ENCODE assay signal across 10 cellular contexts in the genomic region with DNA sequence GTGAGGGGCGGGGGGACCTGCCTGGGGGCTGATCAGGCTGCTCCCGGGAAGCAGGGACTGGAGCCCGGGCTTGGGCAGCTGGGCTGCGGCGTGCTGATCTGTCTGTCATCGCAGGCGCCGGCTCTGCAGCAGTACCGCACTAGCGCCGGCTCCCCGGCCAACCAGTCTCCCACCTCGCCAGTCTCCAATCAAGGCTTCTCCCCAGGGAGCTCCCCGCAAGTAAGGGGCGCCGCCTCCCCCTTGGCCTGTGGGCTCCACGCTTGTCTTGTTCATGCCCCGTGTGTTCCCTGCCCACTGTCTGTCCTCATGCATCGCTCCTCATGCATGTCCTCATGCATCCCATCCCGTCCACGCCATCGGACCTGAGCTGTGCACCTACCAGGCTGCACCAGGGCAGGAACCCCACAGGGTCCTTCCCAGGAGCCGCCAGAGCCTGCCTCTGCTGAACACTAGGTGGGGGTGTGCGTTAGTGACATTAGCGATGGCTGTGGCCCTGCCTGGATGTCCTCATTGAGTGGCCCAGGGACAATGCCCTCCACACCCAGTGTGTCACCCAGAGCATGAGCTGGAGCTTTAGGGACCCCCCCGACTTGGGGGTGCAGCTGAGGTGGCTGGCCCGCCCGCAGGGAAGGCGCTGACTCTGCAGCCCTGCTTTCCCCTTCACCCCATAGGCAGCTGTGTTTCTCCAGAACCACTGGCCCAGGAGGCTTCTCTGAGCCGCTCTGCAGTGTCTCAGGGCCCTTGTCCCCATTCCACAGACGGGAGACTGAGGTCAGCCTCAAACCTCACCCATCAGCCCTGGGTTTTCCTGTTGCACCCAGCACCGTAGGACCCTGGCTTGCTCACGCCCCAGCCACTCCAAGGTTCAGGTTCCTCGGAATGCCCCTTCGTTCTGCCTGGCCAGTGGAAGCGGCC. TPM values are rescaled to one million over a fixed set of nuclear protein-coding genes. Genes with fewer than 3 reads are reported as not detected.
DNase-seq lines count a peak whose midpoint lies in the region; ATAC-seq and TF ChIP-seq lines count a peak whose summit lies in the region.
"Had no signal": no experiment of that assay in that cellular context is flagged by ENCODE, and none has a peak within 500 bp of the region (broad histone marks: within the 10 kb centered on the region; RNA-seq: fewer than 3 reads in every experiment).

No MANE protein-coding gene starts in this region.

- H3K27ac ChIP-seq in AG04450 (ENCODE audit: low read depth, low read length) = no peak overlapping the region

- POLR2A ChIA-PET in AG04450 (lab: Yijun Ruan, JAX) = no interaction called here

- H3K36me3 Mint-ChIP-seq in CD14-positive monocyte = peaks cover 8 to 14% of the 10 kb centered on the region in 2 donors
- H3K36me3 Mint-ChIP-seq: stimulated activated effector memory CD8-positive, alpha-beta T cell treated with anti-CD3 and anti-CD28 coated beads, Interleukin-12 subunit alpha, Interleukin-12 subunit beta, amount 100 ng/mL, for 72 hours had no signal

- H3K9me3 ChIP-seq in AG04450 (ENCODE audit: control insufficient read depth, insufficient read depth, low read length) = no peaks in the 10 kb centered on the region; the same call in 1 of the 2 replicates

- peaks cover 0 to 5% (median 2%) of the 10 kb centered on the region in 3 donors for H3K27me3 Mint-ChIP-seq in CD14-positive monocyte (ENCODE audit: low read depth in 3 of 3)

- H3K4me3 Mint-ChIP-seq in CD14-positive monocyte = no peak overlapping the region
- H3K4me3 Mint-ChIP-seq: stimulated activated effector memory CD8-positive, alpha-beta T cell treated with anti-CD3 and anti-CD28 coated beads, Interleukin-12 subunit alpha, Interleukin-12 subunit beta, amount 100 ng/mL, for 72 hours had no signal

- ATAC-seq in GM18867 (IDR thresholded peaks at IDR 0.05; ENCODE audit: unreplicated experiment) (no peak), HG03196 (IDR thresholded peaks at IDR 0.05; ENCODE audit: unreplicated experiment) (no peak)

- H3K4me3 ChIP-seq in AG04450 (ENCODE audit: low read depth, low read length) (no peak overlapping the region), GM12864 (ENCODE audit: low read depth, low read length) (no peak overlapping the region), fibroblast of mammary gland (ENCODE audit: control insufficient read depth, low read depth, low read length) (no peak overlapping the region)

- H3K27me3 ChIP-seq in AG04450 (ENCODE audit: control insufficient read depth, insufficient read depth, low read length) = no peaks in the 10 kb centered on the region

- CTCF ChIA-PET in AG04450 (lab: Charles Lee) = interaction anchor here (0.8 kb wide), 1 partner anchor 9 kb away, joined by 8 read pairs; no protein-coding TSS in a partner anchor

- H3K9me3 Mint-ChIP-seq in CD14-positive monocyte = no peaks in the 10 kb centered on the region
- H3K9me3 Mint-ChIP-seq: stimulated activated effector memory CD8-positive, alpha-beta T cell treated with anti-CD3 and anti-CD28 coated beads, Interleukin-12 subunit alpha, Interleukin-12 subunit beta, amount 100 ng/mL, for 72 hours had no signal

- TF ChIP-seq CTCF in AG04450 (IDR thresholded peaks at IDR 0.05; ENCODE audit: low read depth, low read length) = peak; percentile 31; the same call in 1 of the 2 replicates
- peak; percentile 48 for TF ChIP-seq CTCF in GM12864 (IDR thresholded peaks at IDR 0.05; ENCODE audit: low read depth, low read length, missing control alignments)
- TF ChIP-seq CTCF in fibroblast of mammary gland (conservative IDR thresholded peaks at IDR 0.05; ENCODE audit: control insufficient read depth, insufficient read depth, low read depth, low read length) = peak; percentile 11
- no peak for TF ChIP-seq CTCF in CD14-positive monocyte (IDR thresholded peaks at IDR 0.05)

- no peak overlapping the region for H3K27ac Mint-ChIP-seq in CD14-positive monocyte
- H3K27ac Mint-ChIP-seq: stimulated activated effector memory CD8-positive, alpha-beta T cell treated with anti-CD3 and anti-CD28 coated beads, Interleukin-12 subunit alpha, Interleukin-12 subunit beta, amount 100 ng/mL, for 72 hours had no signal

- no peak for DNase-seq in AG04450 (ENCODE audit: low read depth, low spot score)
- no peak for DNase-seq in GM12864 (ENCODE audit: low read depth)
- DNase-seq in OCI-M1 (lab: John Stamatoyannopoulos, UW) = peak; percentile 11
- DNase-seq in fibroblast of mammary gland (ENCODE audit: low read depth) = no peak
- DNase-seq in SKM-1 treated with dmso at 0.1 percent for 144 hours (lab: John Stamatoyannopoulos, UW; ENCODE audit: unreplicated experiment) = no peak
- DNase-seq in CD14-positive monocyte (ENCODE audit: low spot score) = no peak
- DNase-seq: midbrain had no signal

- intact Hi-C loops in CD14-positive monocyte (cut with micrococcal nuclease) = no loop called here

- H3K4me1 Mint-ChIP-seq in CD14-positive monocyte = no peaks in the 10 kb centered on the region
- H3K4me1 Mint-ChIP-seq: stimulated activated effector memory CD8-positive, alpha-beta T cell treated with anti-CD3 and anti-CD28 coated beads, Interleukin-12 subunit alpha, Interleukin-12 subunit beta, amount 100 ng/mL, for 72 hours had no signal

RNA-seq across cellular contexts. Expression of a gene that starts 19.5 kb away (rescaled TPM):
- polyA plus RNA-seq in AG04450 (2011; rRNA removed) (0.09 TPM in 2 replicates), CD14-positive monocyte (not detected)
- polyA minus RNA-seq in AG04450 (2011; rRNA and poly(A)+ RNA removed) = not detected in 2 replicates
